Comparison of ENCODE assay signal across 1 cellular context in genomic region chr14:38250316-38250715, GRCh38.
TF ChIP-seq lines count a peak whose summit lies in the region.

No MANE protein-coding gene starts in this region.

TF ChIP-seq in endothelial cell of umbilical vein, 7 proteins besides CTCF, POLR2A, EP300 and RAD21 (continued from another document):
- TF ChIP-seq EZH2 (IDR thresholded peaks at IDR 0.05; ENCODE audit: borderline replicate concordance, low read depth, low read length, severe bottlenecking), result no peak
TF ChIP-seq in endothelial cell of umbilical vein: peak in this region for 1.
